ENCODE assay signal across 2 cellular contexts in the genomic region with DNA sequence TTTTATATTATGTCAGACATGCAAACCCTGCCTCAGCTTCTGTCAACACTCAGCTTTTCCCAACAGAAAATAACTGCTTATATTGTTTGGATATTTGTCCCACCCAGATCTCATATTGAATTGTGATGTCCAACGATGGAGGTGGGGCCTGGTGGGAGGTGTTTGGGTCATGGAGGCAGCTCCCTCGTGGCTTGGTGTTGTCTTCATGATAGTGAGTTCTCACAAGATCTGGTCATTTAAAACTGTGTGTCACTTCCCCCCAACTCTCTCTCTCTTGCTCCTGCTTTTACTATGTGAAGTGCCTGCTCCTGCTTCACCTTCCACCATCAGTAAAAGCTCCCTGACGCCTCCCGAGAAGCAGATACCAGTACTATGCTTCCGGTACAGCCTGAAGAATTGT.
TF ChIP-seq lines count a peak whose summit lies in the region.

No MANE protein-coding gene starts in this region.

TF ChIP-seq in IMR-90, 13 proteins besides CTCF, POLR2A, EP300 and RAD21 (continued from another document):
- TF ChIP-seq FOS (IDR thresholded peaks at IDR 0.05; ENCODE audit: low read depth, low read length): no peak

TF ChIP-seq in SK-N-SH treated with all-trans-retinoic acid at 6 μM for 48 hours, 23 proteins besides CTCF, POLR2A, EP300 and RAD21 (continued from another document):
- TF ChIP-seq, protein P1, sequence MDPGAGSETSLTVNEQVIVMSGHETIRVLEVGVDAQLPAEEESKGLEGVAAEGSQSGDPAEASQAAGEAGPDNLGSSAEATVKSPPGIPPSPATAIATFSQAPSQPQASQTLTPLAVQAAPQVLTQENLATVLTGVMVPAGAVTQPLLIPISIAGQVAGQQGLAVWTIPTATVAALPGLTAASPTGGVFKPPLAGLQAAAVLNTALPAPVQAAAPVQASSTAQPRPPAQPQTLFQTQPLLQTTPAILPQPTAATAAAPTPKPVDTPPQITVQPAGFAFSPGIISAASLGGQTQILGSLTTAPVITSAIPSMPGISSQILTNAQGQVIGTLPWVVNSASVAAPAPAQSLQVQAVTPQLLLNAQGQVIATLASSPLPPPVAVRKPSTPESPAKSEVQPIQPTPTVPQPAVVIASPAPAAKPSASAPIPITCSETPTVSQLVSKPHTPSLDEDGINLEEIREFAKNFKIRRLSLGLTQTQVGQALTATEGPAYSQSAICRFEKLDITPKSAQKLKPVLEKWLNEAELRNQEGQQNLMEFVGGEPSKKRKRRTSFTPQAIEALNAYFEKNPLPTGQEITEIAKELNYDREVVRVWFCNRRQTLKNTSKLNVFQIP (CRISPR knock-in tag; IDR thresholded peaks at IDR 0.05; ENCODE audit: borderline replicate concordance, low read depth): no peak
- no peak for TF ChIP-seq ZNF565 (CRISPR knock-in tag; conservative IDR thresholded peaks at IDR 0.05; ENCODE audit: low read depth)
- TF ChIP-seq ZC3H10 (CRISPR knock-in tag; IDR thresholded peaks at IDR 0.05): no peak
- TF ChIP-seq TOX (CRISPR knock-in tag; IDR thresholded peaks at IDR 0.05; ENCODE audit: borderline replicate concordance): no peak
- TF ChIP-seq, protein P2, sequence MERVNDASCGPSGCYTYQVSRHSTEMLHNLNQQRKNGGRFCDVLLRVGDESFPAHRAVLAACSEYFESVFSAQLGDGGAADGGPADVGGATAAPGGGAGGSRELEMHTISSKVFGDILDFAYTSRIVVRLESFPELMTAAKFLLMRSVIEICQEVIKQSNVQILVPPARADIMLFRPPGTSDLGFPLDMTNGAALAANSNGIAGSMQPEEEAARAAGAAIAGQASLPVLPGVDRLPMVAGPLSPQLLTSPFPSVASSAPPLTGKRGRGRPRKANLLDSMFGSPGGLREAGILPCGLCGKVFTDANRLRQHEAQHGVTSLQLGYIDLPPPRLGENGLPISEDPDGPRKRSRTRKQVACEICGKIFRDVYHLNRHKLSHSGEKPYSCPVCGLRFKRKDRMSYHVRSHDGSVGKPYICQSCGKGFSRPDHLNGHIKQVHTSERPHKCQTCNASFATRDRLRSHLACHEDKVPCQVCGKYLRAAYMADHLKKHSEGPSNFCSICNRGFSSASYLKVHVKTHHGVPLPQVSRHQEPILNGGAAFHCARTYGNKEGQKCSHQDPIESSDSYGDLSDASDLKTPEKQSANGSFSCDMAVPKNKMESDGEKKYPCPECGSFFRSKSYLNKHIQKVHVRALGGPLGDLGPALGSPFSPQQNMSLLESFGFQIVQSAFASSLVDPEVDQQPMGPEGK (CRISPR knock-in tag; IDR thresholded peaks at IDR 0.05; ENCODE audit: borderline replicate concordance): no peak
- no peak for TF ChIP-seq TCF4 (CRISPR knock-in tag; IDR thresholded peaks at IDR 0.05; ENCODE audit: borderline replicate concordance)
- TF ChIP-seq, protein P3, sequence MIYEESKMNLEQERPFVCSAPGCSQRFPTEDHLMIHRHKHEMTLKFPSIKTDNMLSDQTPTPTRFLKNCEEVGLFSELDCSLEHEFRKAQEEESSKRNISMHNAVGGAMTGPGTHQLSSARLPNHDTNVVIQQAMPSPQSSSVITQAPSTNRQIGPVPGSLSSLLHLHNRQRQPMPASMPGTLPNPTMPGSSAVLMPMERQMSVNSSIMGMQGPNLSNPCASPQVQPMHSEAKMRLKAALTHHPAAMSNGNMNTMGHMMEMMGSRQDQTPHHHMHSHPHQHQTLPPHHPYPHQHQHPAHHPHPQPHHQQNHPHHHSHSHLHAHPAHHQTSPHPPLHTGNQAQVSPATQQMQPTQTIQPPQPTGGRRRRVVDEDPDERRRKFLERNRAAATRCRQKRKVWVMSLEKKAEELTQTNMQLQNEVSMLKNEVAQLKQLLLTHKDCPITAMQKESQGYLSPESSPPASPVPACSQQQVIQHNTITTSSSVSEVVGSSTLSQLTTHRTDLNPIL (CRISPR knock-in tag; IDR thresholded peaks at IDR 0.05; ENCODE audit: low read depth): no peak
- TF ChIP-seq SNAI2 (CRISPR knock-in tag; IDR thresholded peaks at IDR 0.05): no peak
- TF ChIP-seq ZFP3 (CRISPR knock-in tag; IDR thresholded peaks at IDR 0.05): no peak
- TF ChIP-seq RARB (CRISPR knock-in tag; IDR thresholded peaks at IDR 0.05): no peak
- TF ChIP-seq ZFP30 (CRISPR knock-in tag; IDR thresholded peaks at IDR 0.05): no peak
- TF ChIP-seq OSR1 (CRISPR knock-in tag; IDR thresholded peaks at IDR 0.05): no peak
